ENCODE assay signal across 8 cellular contexts in the genomic region with DNA sequence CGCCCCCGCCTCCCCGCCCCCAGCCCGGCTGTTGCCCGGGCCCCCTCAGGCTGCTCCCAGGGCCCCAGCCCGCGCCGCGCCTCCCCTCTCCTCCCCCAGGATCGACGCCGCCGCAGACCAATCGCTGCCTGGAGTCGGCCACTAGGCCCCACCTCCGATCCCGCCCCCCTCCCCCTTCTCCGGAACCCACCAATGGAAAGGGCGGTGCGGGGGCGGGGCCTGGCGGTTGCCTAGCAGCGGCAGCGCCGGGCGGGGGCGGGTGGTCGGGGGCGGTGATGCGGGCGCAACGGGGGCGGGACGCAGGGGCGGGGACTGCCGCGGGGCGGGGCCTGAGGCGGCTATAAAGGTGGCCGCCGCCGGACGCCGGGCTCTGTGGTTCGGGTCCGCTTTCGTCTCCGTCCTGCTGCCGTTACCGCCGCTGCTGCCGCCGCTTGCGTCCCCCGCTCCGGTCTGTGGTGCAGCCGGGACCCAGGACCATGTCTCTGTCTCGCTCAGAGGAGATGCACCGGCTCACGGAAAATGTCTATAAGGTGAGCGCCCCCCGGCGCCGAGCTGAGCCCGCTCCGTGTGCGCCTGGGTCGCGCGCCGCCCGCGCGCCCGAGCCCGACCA. TPM values are rescaled to one million over a fixed set of nuclear protein-coding genes. Genes with fewer than 3 reads are reported as not detected.
DNase-seq lines count a peak whose midpoint lies in the region; ATAC-seq, FAIRE-seq and TF ChIP-seq lines count a peak whose summit lies in the region.

A gene with protein sequence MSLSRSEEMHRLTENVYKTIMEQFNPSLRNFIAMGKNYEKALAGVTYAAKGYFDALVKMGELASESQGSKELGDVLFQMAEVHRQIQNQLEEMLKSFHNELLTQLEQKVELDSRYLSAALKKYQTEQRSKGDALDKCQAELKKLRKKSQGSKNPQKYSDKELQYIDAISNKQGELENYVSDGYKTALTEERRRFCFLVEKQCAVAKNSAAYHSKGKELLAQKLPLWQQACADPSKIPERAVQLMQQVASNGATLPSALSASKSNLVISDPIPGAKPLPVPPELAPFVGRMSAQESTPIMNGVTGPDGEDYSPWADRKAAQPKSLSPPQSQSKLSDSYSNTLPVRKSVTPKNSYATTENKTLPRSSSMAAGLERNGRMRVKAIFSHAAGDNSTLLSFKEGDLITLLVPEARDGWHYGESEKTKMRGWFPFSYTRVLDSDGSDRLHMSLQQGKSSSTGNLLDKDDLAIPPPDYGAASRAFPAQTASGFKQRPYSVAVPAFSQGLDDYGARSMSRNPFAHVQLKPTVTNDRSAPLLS (plus strand): TSS at position 373 of the 610 bp plus-strand sequence. CDS start 104 bp downstream, at position 477.

- no TSS peak for BruUV-seq in HCT116 (replicated peaks; lab: Mats Ljungman, UMichigan)

- H3K4me2 ChIP-seq in HCT116 (ENCODE audit: low read length), result peak within 1 kb of the TSS; percentile 100

- H3K9me3 Mint-ChIP-seq in activated naive CD8-positive, alpha-beta T cell treated with anti-CD3 and anti-CD28 coated beads, Interleukin-2, amount 50 U/mL, for 24 hours, result no peaks in the 10 kb centered on the region

- H3K27ac Mint-ChIP-seq in activated naive CD8-positive, alpha-beta T cell treated with anti-CD3 and anti-CD28 coated beads, Interleukin-2, amount 50 U/mL, for 24 hours, result no peak within 1 kb of the TSS

- WGBS in pancreas, 2 donors, result 1% methylated on average over 14 to 76 of the region's 76 CpGs

- TF ChIP-seq RAD21 in HCT116 (IDR thresholded peaks at IDR 0.05; ENCODE audit: low read depth), result no peak

- H3K79me2 ChIP-seq in HCT116 (ENCODE audit: insufficient read depth, low read length), result peaks cover 46% of the 10 kb centered on the region

- H3K4me3 Mint-ChIP-seq in activated naive CD8-positive, alpha-beta T cell treated with anti-CD3 and anti-CD28 coated beads, Interleukin-2, amount 50 U/mL, for 24 hours, result peak within 1 kb of the TSS; percentile 79

- DNase-seq in HCT116 (ENCODE audit: low read depth, low spot score), result peak; percentile 90
- peak; percentile 93 for DNase-seq in NCI-H1092 treated with DMSO at 0.1 percent for 48 hours (lab: John Stamatoyannopoulos, UW)
- peak; percentile 51 to 90 for DNase-seq in SW 1271 (lab: John Stamatoyannopoulos, UW)
- DNase-seq in activated naive CD8-positive, alpha-beta T cell treated with anti-CD3 and anti-CD28 coated beads, Interleukin-2, amount 50 U/mL, for 24 hours, result peak; percentile 99
- DNase-seq in Right ventricle myocardium superior, result peak; percentile 98
- DNase-seq in pancreas, result peak; percentile 94 to 100 (median 98)
- peak; percentile 70 for DNase-seq in thoracic aorta (ENCODE audit: low spot score)

- CTCF ChIA-PET in HCT116 (lab: Charles Lee), result no interaction called here

- TF ChIP-seq CTCF in HCT116 (IDR thresholded peaks at IDR 0.05 in 2 of 3, conservative IDR thresholded peaks at IDR 0.05 in 1 of 3; ENCODE audit: borderline replicate concordance in 1 of 3, insufficient read depth in 1 of 3, low read depth in 2 of 3, low read length in 2 of 3) (no peak), pancreas (IDR thresholded peaks at IDR 0.05) (no peak), thoracic aorta (IDR thresholded peaks at IDR 0.05) (no peak)

- intact Hi-C loops in HCT116 (cut with micrococcal nuclease) (loop anchor here (2.0 kb wide), 1 partner anchor 66 kb away; no protein-coding TSS in a partner anchor), Right ventricle myocardium superior (cut with DNase I) (no loop called here), pancreas (cut with DNase I) (no loop called here)

- H3K27me3 ChIP-seq in HCT116 (ENCODE audit: insufficient read depth, low read length) (no peaks in the 10 kb centered on the region), pancreas (no peaks in the 10 kb centered on the region), thoracic aorta (replicated peaks; ENCODE audit: insufficient read depth) (no peaks in the 10 kb centered on the region)

- H3K36me3 ChIP-seq in ES-I3 (ENCODE audit: insufficient read depth, low read length) (no peaks in the 10 kb centered on the region), HCT116 (ENCODE audit: control insufficient read depth in 1 of 2, insufficient read depth in 2 of 2, low read length in 2 of 2) (peaks cover 8 to 27% of the 10 kb centered on the region in 2 experiments; a peak in 3 of 4 replicates), pancreas (no peaks in the 10 kb centered on the region), thoracic aorta (no peaks in the 10 kb centered on the region)

- H3K4me1 Mint-ChIP-seq in activated naive CD8-positive, alpha-beta T cell treated with anti-CD3 and anti-CD28 coated beads, Interleukin-2, amount 50 U/mL, for 24 hours, result peaks cover 14% of the 10 kb centered on the region

- FAIRE-seq in pancreas (lab: Jason Lieb, UNC), result no peak

- no peaks in the 10 kb centered on the region for H3K36me3 Mint-ChIP-seq in activated naive CD8-positive, alpha-beta T cell treated with anti-CD3 and anti-CD28 coated beads, Interleukin-2, amount 50 U/mL, for 24 hours (ENCODE audit: low read depth)

- peaks cover 30% of the 10 kb centered on the region for H3K27me3 Mint-ChIP-seq in activated naive CD8-positive, alpha-beta T cell treated with anti-CD3 and anti-CD28 coated beads, Interleukin-2, amount 50 U/mL, for 24 hours

- H4K20me1 ChIP-seq in HCT116 (ENCODE audit: insufficient read depth), result peaks cover 7% of the 10 kb centered on the region; the same call in 1 of the 2 replicates

- peak; percentile 99 for TF ChIP-seq POLR2A in HCT116 (IDR thresholded peaks at IDR 0.05; ENCODE audit: borderline replicate concordance, extremely low read depth, insufficient read depth, insufficient read length)

- H3K4me3 ChIP-seq in HCT116 (replicated peaks in 1 of 2; ENCODE audit: low read depth in 1 of 2, low read length in 2 of 2), result peak within 1 kb of the TSS; percentile 77 to 93
- peak within 1 kb of the TSS; percentile 35 to 60 (median 46) for H3K4me3 ChIP-seq in pancreas
- peak within 1 kb of the TSS; percentile 71 for H3K4me3 ChIP-seq in thoracic aorta

- H3K9ac ChIP-seq in ES-I3 (ENCODE audit: low read depth, low read length) (peak within 1 kb of the TSS; percentile 82), HCT116 (ENCODE audit: low read length) (peak within 1 kb of the TSS; percentile 85)

- H3K9me2 ChIP-seq in HCT116 (ENCODE audit: insufficient read depth), result no peaks in the 10 kb centered on the region

- POLR2A ChIA-PET in HCT116 (lab: Charles Lee), result interaction anchor here (1.0 to 2.1 kb wide), 2 partner anchors 9 to 15 kb away, joined by 5 to 10 read pairs; no protein-coding TSS in a partner anchor

- ATAC-seq in HCT116 (peak; percentile 92), Right ventricle myocardium superior (ENCODE audit: poor library complexity) (peak; percentile 77), pancreas (peak; percentile 71 to 83 (median 78)), thoracic aorta (ENCODE audit: insufficient number of reproducible peaks, low FRiP score, low read depth) (peak; percentile 42)
- peak; percentile 77 for ATAC-seq in activated naive CD8-positive, alpha-beta T cell treated with anti-CD3 and anti-CD28 coated beads, Interleukin-2, amount 50 U/mL, for 24 hours

- RAD21 ChIA-PET in HCT116 (lab: Charles Lee; ENCODE audit: low non-redundant PET in 1 of 2, low total read pairs in 2 of 2, uncharacterized antibody in 2 of 2, unreplicated experiment in 2 of 2), result no interaction called here

- H3K27ac ChIP-seq in HCT116 (ENCODE audit: low read depth, low read length) (peak within 1 kb of the TSS; percentile 81), pancreas (no peak within 1 kb of the TSS), thoracic aorta (no peak within 1 kb of the TSS)

- H3K9me3 ChIP-seq in ES-I3 (ENCODE audit: control insufficient read depth, insufficient read depth, low read length) (no peaks in the 10 kb centered on the region), HCT116 (ENCODE audit: control insufficient read depth in 1 of 2, insufficient read depth in 1 of 2, low read depth in 1 of 2, low read length in 2 of 2) (no peaks in the 10 kb centered on the region), pancreas (no peaks in the 10 kb centered on the region), thoracic aorta (no peaks in the 10 kb centered on the region)

- peaks cover 11% of the 10 kb centered on the region; the same call in 1 of the 2 replicates for H3K4me1 ChIP-seq in ES-I3 (ENCODE audit: insufficient read depth, low read length)
- peaks cover 48 to 52% of the 10 kb centered on the region in 2 experiments for H3K4me1 ChIP-seq in HCT116 (ENCODE audit: control insufficient read depth in 1 of 2, insufficient read depth in 2 of 2, low read length in 2 of 2)
- peaks cover 11 to 27% (median 23%) of the 10 kb centered on the region in 3 donors for H3K4me1 ChIP-seq in pancreas
- peaks cover 18 to 51% of the 10 kb centered on the region in 2 donors for H3K4me1 ChIP-seq in thoracic aorta (ENCODE audit: control insufficient read depth in 1 of 2, low read depth in 2 of 2)

- no peak within 1 kb of the TSS for H2AFZ ChIP-seq in HCT116 (ENCODE audit: low read depth, low read length, poor library complexity, severe bottlenecking)

TF ChIP-seq in HCT116, 20 proteins besides CTCF, POLR2A, EP300 and RAD21 (continues in another document):
- TF ChIP-seq, protein P1, sequence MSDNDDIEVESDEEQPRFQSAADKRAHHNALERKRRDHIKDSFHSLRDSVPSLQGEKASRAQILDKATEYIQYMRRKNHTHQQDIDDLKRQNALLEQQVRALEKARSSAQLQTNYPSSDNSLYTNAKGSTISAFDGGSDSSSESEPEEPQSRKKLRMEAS (IDR thresholded peaks at IDR 0.05), result no peak
- no peak for TF ChIP-seq ZNF274 (IDR thresholded peaks at IDR 0.05; ENCODE audit: low read depth, low read length)
- no peak for TF ChIP-seq SRF (IDR thresholded peaks at IDR 0.05; ENCODE audit: low read depth)
- TF ChIP-seq EZH2phosphoT487 (IDR thresholded peaks at IDR 0.05; ENCODE audit: borderline replicate concordance), result no peak
- TF ChIP-seq CBX3 (IDR thresholded peaks at IDR 0.05; ENCODE audit: low read depth), result no peak
- TF ChIP-seq, protein P2, sequence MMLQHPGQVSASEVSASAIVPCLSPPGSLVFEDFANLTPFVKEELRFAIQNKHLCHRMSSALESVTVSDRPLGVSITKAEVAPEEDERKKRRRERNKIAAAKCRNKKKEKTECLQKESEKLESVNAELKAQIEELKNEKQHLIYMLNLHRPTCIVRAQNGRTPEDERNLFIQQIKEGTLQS (IDR thresholded peaks at IDR 0.05), result no peak
- TF ChIP-seq CEBPB (IDR thresholded peaks at IDR 0.05; ENCODE audit: low read depth), result no peak
- peak; percentile 100 for TF ChIP-seq POLR2AphosphoS5 (IDR thresholded peaks at IDR 0.05; ENCODE audit: low read depth, low read length)

RNA-seq across cellular contexts. Expression of the gene that starts here (rescaled TPM):
- 105 TPM for total RNA-seq in HCT116 (2021; ENCODE audit: unreplicated experiment)
- 93.4 and 95.1 TPM in 2 replicates for polyA plus RNA-seq in HCT116 (2012)
- total RNA-seq in Right ventricle myocardium superior, result 34.7 TPM
- 10 to 100 TPM in 3 of 6 donors, 1 to 10 TPM in 3; 4.7 to 13.2 (median 8.6) TPM for total RNA-seq in pancreas
- 10 to 100 TPM; 11.6 to 16.4 TPM for polyA plus RNA-seq in pancreas
- total RNA-seq in thoracic aorta, result 10 to 100 TPM in 1 of 2 donors, 1 to 10 TPM in 1; 9.9 to 15.6 TPM

Comparison
In these comparisons a context has a peak if more than half of its experiments do, and no peak if none do; other contexts are left out.
1. ATAC-seq: peak in every context shown above with its lines; median percentile 92 in HCT116; 78 in pancreas; 77 in activated naive CD8-positive, alpha-beta T cell treated with anti-CD3 and anti-CD28 coated beads, Interleukin-2, amount 50 U/mL, for 24 hours; 77 in Right ventricle myocardium superior; 42 in thoracic aorta.